In genomic region chr12:3828888-3829287, GRCh38 we compare ENCODE assay signal across 24 cellular contexts.
"Had no signal": no experiment of that assay in that cellular context is flagged by ENCODE, and none has a peak within 500 bp of the region (broad histone marks: within the 10 kb centered on the region; RNA-seq: fewer than 3 reads in every experiment).

No MANE protein-coding gene starts in this region.

- H3K27ac ChIP-seq: neural progenitor cell, ovary, parathyroid adenoma, psoas muscle, right lobe of liver, stomach, thoracic aorta, thyroid gland, tibial nerve, upper lobe of left lung, vagina had no signal

- H3K4me3 ChIP-seq: neural progenitor cell, ovary, psoas muscle, right lobe of liver, stomach, thoracic aorta, thyroid gland, tibial nerve, upper lobe of left lung, vagina had no signal

- DNase-seq: natural killer cell; occipital lobe; ovary; posterior cingulate gyrus; psoas muscle; right cardiac atrium; right lobe of liver; small intestine; stimulated activated CD4-positive, alpha-beta T cell treated with anti-CD3 and anti-CD28 coated beads, Interleukin-15, amount 100 ng/mL, for 24 hours; stimulated activated CD4-positive, alpha-beta T cell treated with anti-CD3 and anti-CD28 coated beads, Interleukin-2, amount 100 ng/mL, for 24 hours; stimulated activated CD4-positive, alpha-beta T cell treated with anti-CD3 and anti-CD28 coated beads, Interleukin-2, amount 100 ng/mL, for 48 hours; stimulated activated CD4-positive, alpha-beta T cell treated with anti-CD3 and anti-CD28 coated beads, Interleukin-4, amount 100 ng/mL, for 24 hours; stimulated activated naive B cell treated with anti-CD40 and anti-IgM and Interleukin-4, amounts not matched to agents 10 μg/mL and 1 μg/mL and 100 μg/mL, for 72 hours; stimulated activated naive CD4-positive, alpha-beta T cell treated with Interleukin-2 at 50 U/mL for 16 hours; stomach; thyroid gland; trophoblast cell had no signal

- H3K9me3 ChIP-seq: ovary, psoas muscle, right lobe of liver, stomach, thoracic aorta, thyroid gland, tibial nerve, upper lobe of left lung, vagina had no signal

- H3K4me1 ChIP-seq: neural progenitor cell, parathyroid adenoma, psoas muscle, right lobe of liver, stomach, vagina had no signal

- ATAC-seq: natural killer cell; psoas muscle; right cardiac atrium; right lobe of liver; stimulated activated effector memory CD8-positive, alpha-beta T cell treated with anti-CD3 and anti-CD28 coated beads, Interleukin-12 subunit alpha, Interleukin-12 subunit beta, amount 100 ng/mL, for 72 hours; stimulated activated naive B cell treated with anti-CD40 and anti-IgM and Interleukin-4, amounts not matched to agents 10 μg/mL and 1 μg/mL and 100 μg/mL, for 72 hours had no signal

- H3K36me3 ChIP-seq: neural progenitor cell, ovary, thoracic aorta had no signal

- H3K27me3 ChIP-seq: neural progenitor cell, ovary, right lobe of liver, stomach, thyroid gland, tibial nerve, upper lobe of left lung, vagina had no signal
